18 cellular contexts compared by ENCODE assay signal in the genomic region with DNA sequence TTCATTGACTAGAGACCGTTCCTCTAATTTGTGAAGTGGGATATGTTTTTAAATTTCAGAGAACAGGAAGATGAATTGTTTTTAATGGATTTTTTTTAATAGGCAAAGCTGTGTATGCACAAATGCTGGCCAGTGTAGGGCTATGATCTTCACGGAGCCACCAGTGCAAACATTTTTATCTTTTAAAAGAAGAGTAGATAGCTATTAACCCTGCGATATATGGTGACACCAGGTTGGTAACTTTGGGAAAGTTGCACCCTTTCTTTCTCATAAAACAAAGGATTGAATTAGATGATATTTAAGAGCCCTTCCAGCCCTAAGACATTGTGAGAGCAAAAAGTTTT.
DNase-seq lines count a peak whose midpoint lies in the region; ATAC-seq and TF ChIP-seq lines count a peak whose summit lies in the region.
"Had no signal": no experiment of that assay in that cellular context is flagged by ENCODE, and none has a peak within 500 bp of the region (broad histone marks: within the 10 kb centered on the region; RNA-seq: fewer than 3 reads in every experiment).

No MANE protein-coding gene starts in this region.

- ATAC-seq in GM18867 (IDR thresholded peaks at IDR 0.05; ENCODE audit: unreplicated experiment) (peak; percentile 14), PC-3 (peak; percentile 49), mucosa of descending colon (peak; percentile 77)
- ATAC-seq in stimulated activated memory B cell treated with anti-CD40 and anti-IgM and Interleukin-4, amounts not matched to agents 10 μg/mL and 1 μg/mL and 100 μg/mL, for 72 hours: no peak
- ATAC-seq: sciatic nerve, T-cell had no signal

- H3K4me2 ChIP-seq in PC-3 (ENCODE audit: low read length): peak overlapping the region; percentile 82

- BruUV-seq in PC-3 (replicated peaks; lab: Mats Ljungman, UMichigan) (TSS peak; percentile 96), A673 (replicated peaks; lab: Mats Ljungman, UMichigan) (no TSS peak)

- 0 out of 2 replicates have a peak, but pooled peaks cover 10% of the 10 kb centered on the region for H3K36me3 Mint-ChIP-seq in HFFc6 (ENCODE audit: low read depth)
- H3K36me3 Mint-ChIP-seq in stimulated activated memory B cell treated with anti-CD40 and anti-IgM and Interleukin-4, amounts not matched to agents 10 μg/mL and 1 μg/mL and 100 μg/mL, for 72 hours: no peaks in the 10 kb centered on the region
- H3K36me3 Mint-ChIP-seq: T-cell had no signal

- no peaks in the 10 kb centered on the region for H3F3A ChIP-seq in PC-3 (ENCODE audit: low read length, unreplicated experiment)

- no peaks in the 10 kb centered on the region for H3K9me3 Mint-ChIP-seq in HFFc6
- H3K9me3 Mint-ChIP-seq in stimulated activated memory B cell treated with anti-CD40 and anti-IgM and Interleukin-4, amounts not matched to agents 10 μg/mL and 1 μg/mL and 100 μg/mL, for 72 hours: no peaks in the 10 kb centered on the region
- H3K9me3 Mint-ChIP-seq: central memory CD8-positive, alpha-beta T cell had no signal

- H3K4me3 ChIP-seq in PC-3 (ENCODE audit: low read length) (peak overlapping the region; percentile 21; the same call in 1 of the 2 replicates), mucosa of descending colon (no peak overlapping the region), A673 (ENCODE audit: low read depth, low read length, poor library complexity, severe bottlenecking) (no peak overlapping the region)

- H3K9me3 ChIP-seq in PC-3 (ENCODE audit: low read length) (no peaks in the 10 kb centered on the region), mucosa of descending colon (no peaks in the 10 kb centered on the region), A673 (ENCODE audit: low read depth, low read length, poor library complexity, severe bottlenecking) (no peaks in the 10 kb centered on the region)

- H3K36me3 ChIP-seq in PC-3 (ENCODE audit: low read depth, low read length) (no peaks in the 10 kb centered on the region), mucosa of descending colon (ENCODE audit: low read depth) (no peaks in the 10 kb centered on the region), A673 (ENCODE audit: insufficient read depth, low read length, poor library complexity, severe bottlenecking) (no peaks in the 10 kb centered on the region)
- H3K36me3 ChIP-seq: WERI-Rb-1 had no signal

- DNase-seq in HFFc6 (no peak), PC-3 (no peak), mucosa of descending colon (no peak), NCI-H146 (lab: John Stamatoyannopoulos, UW) (no peak), A673 (ENCODE audit: low spot score) (no peak), amniotic stem cell (lab: John Stamatoyannopoulos, UW) (no peak)
- DNase-seq: H7, hypothalamus, NCI-H1436 treated with DMSO at 0.1 percent for 48 hours, NCI-H345, nucleus accumbens, T-cell, WERI-Rb-1 had no signal

- H3K27me3 Mint-ChIP-seq in HFFc6 (ENCODE audit: insufficient read depth): no peaks in the 10 kb centered on the region
- H3K27me3 Mint-ChIP-seq in stimulated activated memory B cell treated with anti-CD40 and anti-IgM and Interleukin-4, amounts not matched to agents 10 μg/mL and 1 μg/mL and 100 μg/mL, for 72 hours: no peaks in the 10 kb centered on the region
- H3K27me3 Mint-ChIP-seq: central memory CD8-positive, alpha-beta T cell had no signal

- peak overlapping the region; percentile 68 for H3K9ac ChIP-seq in PC-3 (ENCODE audit: low read length)

- TF ChIP-seq CTCF in HFFc6 (IDR thresholded peaks at IDR 0.05) (no peak), PC-3 (conservative IDR thresholded peaks at IDR 0.05; ENCODE audit: low read depth, low read length) (no peak), mucosa of descending colon (IDR thresholded peaks at IDR 0.05) (no peak), A673 (conservative IDR thresholded peaks at IDR 0.05; ENCODE audit: low read depth, low read length) (no peak)

- CTCF ChIA-PET in PC-3 (lab: Charles Lee): interaction anchor here (0.7 kb wide), 1 partner anchor 9 kb away, joined by 3 read pairs; no protein-coding TSS in a partner anchor
- CTCF ChIA-PET in A673 (lab: Charles Lee): no interaction called here

- H3K4me1 ChIP-seq in PC-3 (ENCODE audit: insufficient read depth, low read length) (peaks cover 32% of the 10 kb centered on the region), mucosa of descending colon (ENCODE audit: low read depth) (peaks cover 6% of the 10 kb centered on the region), A673 (ENCODE audit: insufficient read depth, low read length, poor library complexity, severe bottlenecking) (no peaks in the 10 kb centered on the region)

- no peaks in the 10 kb centered on the region for H3K79me2 ChIP-seq in PC-3 (ENCODE audit: low read length)

- POLR2A ChIA-PET in PC-3 (lab: Charles Lee; ENCODE audit: unreplicated experiment): no interaction called here
- POLR2A ChIA-PET in A673 (lab: Charles Lee; ENCODE audit: low non-redundant PET): no interaction called here

- H3K4me3 Mint-ChIP-seq in HFFc6: 0 out of 2 replicates have a peak overlapping the region, but pooled peaks have one; percentile 59
- no peak overlapping the region for H3K4me3 Mint-ChIP-seq in stimulated activated memory B cell treated with anti-CD40 and anti-IgM and Interleukin-4, amounts not matched to agents 10 μg/mL and 1 μg/mL and 100 μg/mL, for 72 hours
- H3K4me3 Mint-ChIP-seq: central memory CD8-positive, alpha-beta T cell; T-cell had no signal

- peak overlapping the region; percentile 95 for H3K27ac ChIP-seq in PC-3 (ENCODE audit: low read length)
- no peak overlapping the region for H3K27ac ChIP-seq in A673 (ENCODE audit: low read depth, low read length, poor library complexity, severe bottlenecking)
- H3K27ac ChIP-seq: RWPE1, WERI-Rb-1 had no signal

- H3K27me3 ChIP-seq in PC-3 (ENCODE audit: low read length) (no peaks in the 10 kb centered on the region), A673 (replicated peaks; ENCODE audit: insufficient read depth, low read depth, low read length, poor library complexity) (no peaks in the 10 kb centered on the region)

- H4K20me1 ChIP-seq in PC-3 (ENCODE audit: low read length): no peaks in the 10 kb centered on the region

- peak overlapping the region; percentile 11; the same call in 1 of the 2 replicates for H2AFZ ChIP-seq in PC-3 (ENCODE audit: low read length)

- no peak overlapping the region for H3K27ac Mint-ChIP-seq in HFFc6
- H3K27ac Mint-ChIP-seq in stimulated activated memory B cell treated with anti-CD40 and anti-IgM and Interleukin-4, amounts not matched to agents 10 μg/mL and 1 μg/mL and 100 μg/mL, for 72 hours: no peak overlapping the region
- H3K27ac Mint-ChIP-seq: T-cell had no signal

- no peaks in the 10 kb centered on the region for H3K9me2 ChIP-seq in PC-3 (replicated peaks; ENCODE audit: low read length)

- H3K4me1 Mint-ChIP-seq in HFFc6 (ENCODE audit: low read depth): peaks cover 31% of the 10 kb centered on the region
- H3K4me1 Mint-ChIP-seq in stimulated activated memory B cell treated with anti-CD40 and anti-IgM and Interleukin-4, amounts not matched to agents 10 μg/mL and 1 μg/mL and 100 μg/mL, for 72 hours: no peaks in the 10 kb centered on the region
- H3K4me1 Mint-ChIP-seq: central memory CD8-positive, alpha-beta T cell; T-cell had no signal

- intact Hi-C loops in PC-3 (cut with micrococcal nuclease): loop anchor here (5.0 kb wide), 1 partner anchor 249 kb away; no protein-coding TSS in a partner anchor
- intact Hi-C loops in mucosa of descending colon (cut with DNase I, micrococcal nuclease): no loop called here
- intact Hi-C loops in A673 (cut with micrococcal nuclease; ENCODE audit: unreplicated experiment): no loop called here
